In the genomic region with DNA sequence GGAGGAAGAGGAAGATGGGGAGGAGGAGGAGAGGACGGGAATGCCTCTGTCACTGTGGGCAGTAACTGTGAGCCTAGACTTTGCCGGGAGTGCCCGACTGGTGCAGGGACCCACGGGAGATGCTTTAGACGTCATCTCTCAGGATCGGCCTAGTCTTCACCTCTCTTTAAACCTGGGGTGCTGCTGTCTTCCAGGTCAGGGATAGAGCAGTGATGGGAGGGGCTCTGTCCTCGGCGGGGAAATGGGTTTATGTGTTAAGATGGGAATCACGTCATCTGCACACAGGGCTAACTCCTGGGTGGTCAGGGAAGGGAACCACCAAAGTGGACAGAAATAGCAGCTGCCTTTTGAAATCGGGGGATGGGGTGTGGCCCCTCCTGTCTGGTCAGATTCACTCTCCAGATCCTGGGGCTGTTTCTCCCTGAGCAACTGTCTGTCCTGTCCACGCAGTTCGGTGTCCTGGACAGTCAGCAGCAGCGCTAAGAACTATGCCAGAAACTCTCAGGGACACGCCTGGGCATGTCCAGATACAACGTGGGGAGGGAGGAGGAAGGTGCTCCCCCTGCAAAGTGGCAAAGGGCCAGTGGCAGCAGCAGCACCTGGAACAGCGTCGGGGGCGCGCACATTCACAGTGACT, we compare ENCODE assay signal across 8 cellular contexts. TPM values are rescaled to one million over a fixed set of nuclear protein-coding genes. Genes with fewer than 3 reads are reported as not detected.
DNase-seq lines count a peak whose midpoint lies in the region; ATAC-seq and TF ChIP-seq lines count a peak whose summit lies in the region.

No MANE protein-coding gene starts in this region.

- no TSS peak for BruUV-seq in PC-3 (replicated peaks; lab: Mats Ljungman, UMichigan)

- peaks cover 30% of the 10 kb centered on the region for H3K4me1 ChIP-seq in PC-3 (ENCODE audit: insufficient read depth, low read length)
- peaks cover 23 to 43% of the 10 kb centered on the region in 2 donors for H3K4me1 ChIP-seq in esophagus (ENCODE audit: control insufficient read depth in 2 of 2, insufficient read depth in 2 of 2, low read length in 1 of 2)
- peaks cover 37% of the 10 kb centered on the region for H3K4me1 ChIP-seq in osteoblast (ENCODE audit: insufficient read depth, low read length)

- POLR2A ChIA-PET in PC-3 (lab: Charles Lee; ENCODE audit: unreplicated experiment) = interaction anchor here (0.6 kb wide), 1 partner anchor 57 kb away, joined by 3 read pairs; no protein-coding TSS in a partner anchor

- intact Hi-C loops in PC-3 (cut with micrococcal nuclease) = loop anchor here (2.0 to 5.0 kb wide), 2 partner anchors 16 to 110 kb away; no protein-coding TSS in a partner anchor

- H3K36me3 ChIP-seq in PC-3 (ENCODE audit: low read depth, low read length) (no peaks in the 10 kb centered on the region), esophagus (ENCODE audit: control insufficient read depth in 2 of 2, insufficient read depth in 2 of 2, low read length in 1 of 2) (peaks cover 0 to 38% of the 10 kb centered on the region in 2 donors), osteoblast (ENCODE audit: insufficient read depth, low read length) (peaks cover 45% of the 10 kb centered on the region)

- CTCF ChIA-PET in PC-3 (lab: Charles Lee) = no interaction called here

- H3K4me3 ChIP-seq in PC-3 (ENCODE audit: low read length) = no peak overlapping the region; the same call in 1 of the 2 replicates
- no peak overlapping the region for H3K4me3 ChIP-seq in esophagus (ENCODE audit: low read depth in 1 of 2, low read length in 2 of 2)
- peak overlapping the region; percentile 24 for H3K4me3 ChIP-seq in osteoblast (ENCODE audit: insufficient read depth, low read length)

- H3K27ac ChIP-seq in PC-3 (ENCODE audit: low read length) (peak overlapping the region; percentile 83), esophagus (ENCODE audit: low read depth in 2 of 2, low read length in 1 of 2) (peak overlapping the region; percentile 93 to 95), osteoblast (ENCODE audit: low read depth, low read length) (peak overlapping the region; percentile 98)

- H3K9me2 ChIP-seq in PC-3 (replicated peaks; ENCODE audit: low read length) = no peaks in the 10 kb centered on the region

- no peaks in the 10 kb centered on the region for H3K79me2 ChIP-seq in PC-3 (ENCODE audit: low read length)
- peaks cover 32% of the 10 kb centered on the region for H3K79me2 ChIP-seq in osteoblast (ENCODE audit: insufficient read depth, low read length)

- H3K4me2 ChIP-seq in PC-3 (ENCODE audit: low read length) (peak overlapping the region; percentile 77), osteoblast (ENCODE audit: insufficient read depth, low read length) (peak overlapping the region; percentile 50)

- DNase-seq in NOMO-1 treated with DMSO at 0.1 percent for 48 hours (lab: John Stamatoyannopoulos, UW; ENCODE audit: unreplicated experiment) (peak; percentile 27), NOMO-1 treated with dmso at 0.1 percent for 144 hours (lab: John Stamatoyannopoulos, UW; ENCODE audit: unreplicated experiment) (no peak), PC-3 (peak; percentile 31), osteoblast (ENCODE audit: insufficient read length, low spot score, missing footprints) (peak; percentile 97)
- no peak for DNase-seq in stimulated activated CD4-positive, alpha-beta T cell treated with anti-CD3 and anti-CD28 coated beads, Interleukin-4, amount 100 ng/mL, for 4 hours

- H4K20me1 ChIP-seq in PC-3 (ENCODE audit: low read length) (no peaks in the 10 kb centered on the region), osteoblast (ENCODE audit: insufficient read depth, low read length) (peaks cover 24% of the 10 kb centered on the region)

- H3K27me3 ChIP-seq in PC-3 (ENCODE audit: low read length) = no peaks in the 10 kb centered on the region
- no peaks in the 10 kb centered on the region for H3K27me3 ChIP-seq in esophagus (ENCODE audit: control insufficient read depth in 1 of 2, insufficient read depth in 2 of 2, low read length in 2 of 2)
- no peaks in the 10 kb centered on the region for H3K27me3 ChIP-seq in osteoblast (ENCODE audit: insufficient read depth, low read length)

- H3K9ac ChIP-seq in PC-3 (ENCODE audit: low read length) = peak overlapping the region; percentile 66

- H2AFZ ChIP-seq in PC-3 (ENCODE audit: low read length) (peak overlapping the region; percentile 72; the same call in 1 of the 2 replicates), osteoblast (ENCODE audit: low read length) (no peak overlapping the region)

- no peaks in the 10 kb centered on the region for H3F3A ChIP-seq in PC-3 (ENCODE audit: low read length, unreplicated experiment)

- TF ChIP-seq CTCF in PC-3 (conservative IDR thresholded peaks at IDR 0.05; ENCODE audit: low read depth, low read length) = no peak
- no peak for TF ChIP-seq CTCF in osteoblast (IDR thresholded peaks at IDR 0.05; ENCODE audit: extremely low read depth, low read depth, low read length)

- no peaks in the 10 kb centered on the region for H3K9me3 ChIP-seq in PC-3 (ENCODE audit: low read length)
- H3K9me3 ChIP-seq in esophagus (ENCODE audit: control insufficient read depth in 2 of 2, insufficient read depth in 1 of 2, low read depth in 1 of 2, low read length in 1 of 2) = no peaks in the 10 kb centered on the region
- H3K9me3 ChIP-seq in osteoblast (ENCODE audit: low read depth, low read length) = no peaks in the 10 kb centered on the region

- peak; percentile 47 for ATAC-seq in PC-3
- no peak for ATAC-seq in GM19324 (IDR thresholded peaks at IDR 0.05; ENCODE audit: low FRiP score, unreplicated experiment)
- no peak for ATAC-seq in HG03025 (IDR thresholded peaks at IDR 0.05; ENCODE audit: low FRiP score, unreplicated experiment)

- 18 to 25% methylated on average over 19 of the region's 19 CpGs for WGBS in esophagus, 2 donors

RNA-seq across cellular contexts. Expression of gene GAS6, which starts 26.8 kb away (rescaled TPM):
- total RNA-seq in PC-3 (2014; rRNA removed) (20.9 and 33.7 TPM in 2 replicates), osteoblast (417 and 480 TPM in 2 replicates)
- polyA plus RNA-seq in esophagus = 10 to 100 TPM; 47.3 to 56.5 TPM

Comparison
In these comparisons a context has a peak if more than half of its experiments do, and no peak if none do; other contexts are left out.
1. DNase-seq: peak in NOMO-1 treated with DMSO at 0.1 percent for 48 hours (single experiment), PC-3 (single experiment) and osteoblast (single experiment); none in NOMO-1 treated with dmso at 0.1 percent for 144 hours (single experiment) and stimulated activated CD4-positive, alpha-beta T cell treated with anti-CD3 and anti-CD28 coated beads, Interleukin-4, amount 100 ng/mL, for 4 hours (0 of 2).
2. RNA of gene GAS6, which starts 26.8 kb away (total RNA-seq): 417 to 480 TPM in osteoblast; 20.9 to 33.7 TPM in PC-3; every median in the first group is over 10 times any median in the second.
3. Peak in every context shown above with its lines, with median percentiles within 50 percentile points of each other: H3K27ac ChIP-seq.